23 cellular contexts compared by ENCODE assay signal in the genomic region with DNA sequence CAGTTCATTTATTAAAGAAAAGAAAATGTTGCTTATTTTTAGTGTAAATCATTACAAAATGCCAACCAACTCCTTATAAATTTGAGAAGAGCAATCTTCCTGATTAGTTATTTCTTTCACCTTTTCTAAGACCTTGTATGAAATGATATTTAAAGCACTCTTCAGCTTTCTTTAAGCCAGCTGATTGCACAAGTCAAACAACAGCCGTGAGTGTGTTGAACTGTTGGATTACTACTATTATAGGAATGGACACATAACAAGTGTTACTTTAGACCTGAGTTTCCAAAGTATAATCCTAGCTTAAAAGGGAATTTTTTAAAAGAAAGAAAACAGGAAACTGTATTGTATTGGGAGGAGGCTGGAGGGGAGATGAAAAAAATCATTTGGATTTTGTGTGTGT. TPM values are rescaled to one million over a fixed set of nuclear protein-coding genes. Genes with fewer than 3 reads are reported as not detected.
DNase-seq lines count a peak whose midpoint lies in the region; ATAC-seq and TF ChIP-seq lines count a peak whose summit lies in the region.
"Had no signal": no experiment of that assay in that cellular context is flagged by ENCODE, and none has a peak within 500 bp of the region (broad histone marks: within the 10 kb centered on the region; RNA-seq: fewer than 3 reads in every experiment).

No MANE protein-coding gene starts in this region.

- H3K9me3 Mint-ChIP-seq in nephron progenitor cell, result no peaks in the 10 kb centered on the region
- H3K9me3 Mint-ChIP-seq in activated T-helper 2 cell treated with anti-CD3 and anti-CD28 coated beads, Interferon-gamma antibody, Interleukin-2, Interleukin-4, amounts not matched to agents 10 μg/mL and 5 μg/mL and 100 μg/mL, durations not matched to agents 14 hours and 24 hours and 36 hours, result no peaks in the 10 kb centered on the region
- H3K9me3 Mint-ChIP-seq: CD4-positive, alpha-beta memory T cell; CD4-positive, CD25-positive, alpha-beta regulatory T cell; CD8-positive, alpha-beta memory T cell had no signal

- no peak overlapping the region for H3K9ac ChIP-seq in BLaER1
- no peak overlapping the region for H3K9ac ChIP-seq in BLaER1 treated with 17β-estradiol and CSF1 and Interleukin-3, amounts not matched to agents 10 nM and 100 nM

- H3K36me3 ChIP-seq in BLaER1, result no peaks in the 10 kb centered on the region
- no peaks in the 10 kb centered on the region for H3K36me3 ChIP-seq in BLaER1 treated with 17β-estradiol and CSF1 and Interleukin-3, amounts not matched to agents 10 nM and 100 nM
- H3K36me3 ChIP-seq in left lung, result no peaks in the 10 kb centered on the region
- H3K36me3 ChIP-seq in uterus, result no peaks in the 10 kb centered on the region
- H3K36me3 ChIP-seq: BE2C had no signal

- H3K27ac Mint-ChIP-seq in nephron progenitor cell, result no peak overlapping the region
- no peak overlapping the region for H3K27ac Mint-ChIP-seq in activated T-helper 2 cell treated with anti-CD3 and anti-CD28 coated beads, Interferon-gamma antibody, Interleukin-2, Interleukin-4, amounts not matched to agents 10 μg/mL and 5 μg/mL and 100 μg/mL, durations not matched to agents 14 hours and 24 hours and 36 hours
- H3K27ac Mint-ChIP-seq: CD4-positive, alpha-beta memory T cell; CD8-positive, alpha-beta memory T cell had no signal

- H3K27me3 ChIP-seq in BLaER1 (no peaks in the 10 kb centered on the region), left lung (no peaks in the 10 kb centered on the region), uterus (no peaks in the 10 kb centered on the region)
- no peaks in the 10 kb centered on the region for H3K27me3 ChIP-seq in BLaER1 treated with 17β-estradiol and CSF1 and Interleukin-3, amounts not matched to agents 10 nM and 100 nM

- H3K27me3 Mint-ChIP-seq in nephron progenitor cell (ENCODE audit: low read depth, poor library complexity), result peaks cover 10% of the 10 kb centered on the region
- H3K27me3 Mint-ChIP-seq in activated T-helper 2 cell treated with anti-CD3 and anti-CD28 coated beads, Interferon-gamma antibody, Interleukin-2, Interleukin-4, amounts not matched to agents 10 μg/mL and 5 μg/mL and 100 μg/mL, durations not matched to agents 14 hours and 24 hours and 36 hours (ENCODE audit: low read depth), result peaks cover 19% of the 10 kb centered on the region
- H3K27me3 Mint-ChIP-seq: CD4-positive, CD25-positive, alpha-beta regulatory T cell had no signal

- peak; percentile 6 for DNase-seq in epithelial cell of proximal tubule (ENCODE audit: low read depth)
- no peak for DNase-seq in left lung
- no peak for DNase-seq in nephron progenitor cell
- DNase-seq in DMS153 treated with DMSO at 0.1 percent for 48 hours (lab: John Stamatoyannopoulos, UW; ENCODE audit: unreplicated experiment), result no peak
- no peak for DNase-seq in activated T-helper 2 cell treated with anti-CD3 and anti-CD28 coated beads, Interferon-gamma antibody, Interleukin-2, Interleukin-4, amounts not matched to agents 10 μg/mL and 5 μg/mL and 100 μg/mL, durations not matched to agents 14 hours and 24 hours and 36 hours (ENCODE audit: low spot score)
- no peak for DNase-seq in uterus
- DNase-seq: 8988T; ACHN; BE2C; C1 segment of cervical spinal cord; CD4-positive, alpha-beta memory T cell; CD4-positive, CD25-positive, alpha-beta regulatory T cell; CD8-positive, alpha-beta memory T cell; COR-L47; DMS 273 treated with DMSO at 0.1 percent for 48 hours; DMS153; DMS79 treated with DMSO at 0.1 percent for 48 hours; GDM1 had no signal

- H3K9me3 ChIP-seq in BLaER1 (no peaks in the 10 kb centered on the region), left lung (no peaks in the 10 kb centered on the region), uterus (no peaks in the 10 kb centered on the region)
- peaks cover 0 to under 1% (median 0%) of the 10 kb centered on the region in 11 experiments; a peak in 1 of 22 replicates for H3K9me3 ChIP-seq in BLaER1 treated with 17β-estradiol and CSF1 and Interleukin-3, amounts not matched to agents 10 nM and 100 nM (replicated peaks in 1 of 11)
- H3K9me3 ChIP-seq: BE2C had no signal

- peak; percentile 48 for ATAC-seq in left lung
- ATAC-seq: GM12878 had no signal

- no peak overlapping the region for H3K4me3 Mint-ChIP-seq in nephron progenitor cell
- H3K4me3 Mint-ChIP-seq in activated T-helper 2 cell treated with anti-CD3 and anti-CD28 coated beads, Interferon-gamma antibody, Interleukin-2, Interleukin-4, amounts not matched to agents 10 μg/mL and 5 μg/mL and 100 μg/mL, durations not matched to agents 14 hours and 24 hours and 36 hours (ENCODE audit: low read depth), result no peak overlapping the region
- H3K4me3 Mint-ChIP-seq: CD14-positive monocyte; CD4-positive, alpha-beta memory T cell; CD4-positive, CD25-positive, alpha-beta regulatory T cell; CD8-positive, alpha-beta memory T cell had no signal

- peaks cover 30% of the 10 kb centered on the region for H3K4me1 Mint-ChIP-seq in nephron progenitor cell
- H3K4me1 Mint-ChIP-seq in activated T-helper 2 cell treated with anti-CD3 and anti-CD28 coated beads, Interferon-gamma antibody, Interleukin-2, Interleukin-4, amounts not matched to agents 10 μg/mL and 5 μg/mL and 100 μg/mL, durations not matched to agents 14 hours and 24 hours and 36 hours (ENCODE audit: low read depth), result peaks cover 3% of the 10 kb centered on the region
- H3K4me1 Mint-ChIP-seq: CD14-positive monocyte; CD4-positive, alpha-beta memory T cell; CD4-positive, CD25-positive, alpha-beta regulatory T cell; CD8-positive, alpha-beta memory T cell had no signal

- no peak overlapping the region for H3K4me3 ChIP-seq in BLaER1
- no peak overlapping the region for H3K4me3 ChIP-seq in BLaER1 treated with 17β-estradiol and CSF1 and Interleukin-3, amounts not matched to agents 10 nM and 100 nM
- no peak overlapping the region for H3K4me3 ChIP-seq in epithelial cell of proximal tubule (ENCODE audit: low read depth, low read length)
- no peak overlapping the region for H3K4me3 ChIP-seq in left lung
- no peak overlapping the region for H3K4me3 ChIP-seq in uterus
- H3K4me3 ChIP-seq: GM12878 had no signal

- no peaks in the 10 kb centered on the region for H4K20me1 ChIP-seq in BLaER1
- no peaks in the 10 kb centered on the region for H4K20me1 ChIP-seq in BLaER1 treated with 17β-estradiol and CSF1 and Interleukin-3, amounts not matched to agents 10 nM and 100 nM

- H3K36me3 Mint-ChIP-seq in nephron progenitor cell (ENCODE audit: low read depth), result no peaks in the 10 kb centered on the region
- no peaks in the 10 kb centered on the region for H3K36me3 Mint-ChIP-seq in activated T-helper 2 cell treated with anti-CD3 and anti-CD28 coated beads, Interferon-gamma antibody, Interleukin-2, Interleukin-4, amounts not matched to agents 10 μg/mL and 5 μg/mL and 100 μg/mL, durations not matched to agents 14 hours and 24 hours and 36 hours (ENCODE audit: low read depth)
- H3K36me3 Mint-ChIP-seq: CD14-positive monocyte; CD4-positive, alpha-beta memory T cell; CD4-positive, CD25-positive, alpha-beta regulatory T cell; CD8-positive, alpha-beta memory T cell had no signal

- H3K27ac ChIP-seq in BLaER1 (no peak overlapping the region), left lung (no peak overlapping the region), uterus (no peak overlapping the region)
- H3K27ac ChIP-seq in BLaER1 treated with 17β-estradiol and CSF1 and Interleukin-3, amounts not matched to agents 10 nM and 100 nM, result no peak overlapping the region

- TF ChIP-seq CTCF in epithelial cell of proximal tubule (conservative IDR thresholded peaks at IDR 0.05; ENCODE audit: low read depth, low read length) (no peak), left lung (IDR thresholded peaks at IDR 0.05) (no peak), nephron progenitor cell (IDR thresholded peaks at IDR 0.05) (no peak), uterus (IDR thresholded peaks at IDR 0.05) (no peak)

- intact Hi-C loops in left lung (cut with DNase I) (no loop called here), uterus (cut with DNase I; ENCODE audit: low total_unique reads) (no loop called here)
- intact Hi-C loops in activated T-helper 2 cell treated with anti-CD3 and anti-CD28 coated beads, Interferon-gamma antibody, Interleukin-2, Interleukin-4, amounts not matched to agents 10 μg/mL and 5 μg/mL and 100 μg/mL, durations not matched to agents 14 hours and 24 hours and 36 hours (cut with micrococcal nuclease), result no loop called here

- peak overlapping the region; percentile 65 for H3K4me2 ChIP-seq in BLaER1
- H3K4me2 ChIP-seq in BLaER1 treated with 17β-estradiol and CSF1 and Interleukin-3, amounts not matched to agents 10 nM and 100 nM, result peak overlapping the region in 9 of 11 experiments; percentile 31 to 69 (median 55); a peak in 14 of 22 replicates

- H3K4me1 ChIP-seq in BLaER1, result peaks cover 42% of the 10 kb centered on the region
- peaks cover 0 to 45% (median 35%) of the 10 kb centered on the region in 10 experiments; a peak in 17 of 20 replicates for H3K4me1 ChIP-seq in BLaER1 treated with 17β-estradiol and CSF1 and Interleukin-3, amounts not matched to agents 10 nM and 100 nM
- H3K4me1 ChIP-seq in left lung, result no peaks in the 10 kb centered on the region
- H3K4me1 ChIP-seq in uterus, result no peaks in the 10 kb centered on the region
- H3K4me1 ChIP-seq: BE2C had no signal

- no peak for TF ChIP-seq POLR2A in uterus (IDR thresholded peaks at IDR 0.05)

RNA-seq across cellular contexts. Expression of gene GLP1R, which starts 26.8 kb away (rescaled TPM):
- total RNA-seq in epithelial cell of proximal tubule, result 0.07 TPM in 1 of 2 replicates, not detected in the other
- total RNA-seq in left lung, result under 1 TPM in 1 of 2 donors, not detected in 1; 0.26 TPM
- 0.05 and 0.14 TPM in 2 replicates for total RNA-seq in activated T-helper 2 cell treated with anti-CD3 and anti-CD28 coated beads, Interferon-gamma antibody, Interleukin-2, Interleukin-4, amounts not matched to agents 10 μg/mL and 5 μg/mL and 100 μg/mL, durations not matched to agents 14 hours and 24 hours and 36 hours
- under 1 TPM in 1 of 4 donors, not detected in 3; 0.55 TPM for total RNA-seq in uterus
- total RNA-seq: A673; CD4-positive, alpha-beta memory T cell; CD4-positive, CD25-positive, alpha-beta regulatory T cell; CD8-positive, alpha-beta memory T cell; GM12878 had no signal
